In the genomic region with DNA sequence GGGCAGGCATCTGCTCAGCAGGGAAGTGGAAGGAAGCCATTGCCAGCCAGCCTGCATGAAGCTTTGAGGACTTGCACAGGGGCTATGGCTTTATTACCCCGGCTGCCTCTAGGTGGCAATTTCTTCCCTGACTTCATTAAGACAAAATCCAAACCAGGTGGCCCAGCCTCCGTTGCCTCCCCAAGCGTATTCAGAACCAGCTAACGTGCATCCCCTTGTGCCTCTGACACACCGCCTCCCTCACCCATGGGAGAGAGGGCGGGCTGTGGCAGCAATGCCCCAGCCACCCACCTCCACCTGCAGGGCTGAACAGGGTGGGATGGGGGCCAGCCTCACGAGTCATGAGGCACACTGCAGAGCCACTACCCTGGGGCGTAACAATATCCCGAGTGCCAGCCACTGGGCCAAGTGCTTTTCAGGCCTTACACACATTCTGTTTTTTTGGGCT, we compare ENCODE assay signal across 8 cellular contexts. TPM values are rescaled to one million over a fixed set of nuclear protein-coding genes. Genes with fewer than 3 reads are reported as not detected.
DNase-seq lines count a peak whose midpoint lies in the region; ATAC-seq and TF ChIP-seq lines count a peak whose summit lies in the region.

No MANE protein-coding gene starts in this region.

- peak; percentile 51 for ATAC-seq in HG02938 (IDR thresholded peaks at IDR 0.05; ENCODE audit: unreplicated experiment)

- H3K36me3 ChIP-seq in NT2/D1 (ENCODE audit: insufficient read depth, insufficient read length, low read length) = peaks cover 57% of the 10 kb centered on the region

- H3K9me3 ChIP-seq in NT2/D1 (ENCODE audit: insufficient read depth, low read length) = no peaks in the 10 kb centered on the region

- in situ Hi-C loops in astrocyte of the spinal cord (cut with HindIII; ENCODE audit: low sequenced_read_pairs) = no loop called here

- H3K4me3 ChIP-seq in NT2/D1 (ENCODE audit: insufficient read length, low read depth) (no peak overlapping the region), astrocyte of the spinal cord (ENCODE audit: low read depth, low read length) (no peak overlapping the region)

- DNase-seq in NCI-H1417 (lab: John Stamatoyannopoulos, UW) (peak; percentile 14 to 72 (median 22)), NCI-H1417 treated with DMSO at 0.1 percent for 48 hours (lab: John Stamatoyannopoulos, UW) (no peak), NT2/D1 (ENCODE audit: low read depth, low spot score) (peak; percentile 70), astrocyte of the spinal cord (ENCODE audit: low read depth, low spot score) (peak; percentile 59), left kidney (ENCODE audit: low read depth, low spot score) (peak; percentile 79), occipital lobe (lab: John Stamatoyannopoulos, UW) (no peak), foreskin melanocyte (no peak)

- H3K27me3 ChIP-seq in NT2/D1 (ENCODE audit: insufficient read depth, insufficient read length) = peaks cover 24% of the 10 kb centered on the region

- H3K9ac ChIP-seq in NT2/D1 (ENCODE audit: insufficient read length, low read depth) = no peak overlapping the region

- H3K4me1 ChIP-seq in NT2/D1 (ENCODE audit: insufficient read depth, insufficient read length) = peaks cover 34% of the 10 kb centered on the region

- peak; percentile 54 for TF ChIP-seq CTCF in astrocyte of the spinal cord (IDR thresholded peaks at IDR 0.05; ENCODE audit: low read depth, low read length)

RNA-seq across cellular contexts. Expression of gene KIFC3, which starts 6.8 kb away (rescaled TPM):
- total RNA-seq in occipital lobe = 44.6 TPM

RNA-seq across cellular contexts. Expression of gene KATNB1, which starts 59.9 kb away (rescaled TPM):
- 27.8 TPM for total RNA-seq in occipital lobe

Comparison
In these comparisons a context has a peak if more than half of its experiments do, and no peak if none do; other contexts are left out.
1. DNase-seq: peak in NCI-H1417 (3 of 3), NT2/D1 (single experiment), astrocyte of the spinal cord (single experiment) and left kidney (single experiment); none in NCI-H1417 treated with DMSO at 0.1 percent for 48 hours (single experiment), occipital lobe (single experiment) and foreskin melanocyte (single experiment).